In the genomic region with DNA sequence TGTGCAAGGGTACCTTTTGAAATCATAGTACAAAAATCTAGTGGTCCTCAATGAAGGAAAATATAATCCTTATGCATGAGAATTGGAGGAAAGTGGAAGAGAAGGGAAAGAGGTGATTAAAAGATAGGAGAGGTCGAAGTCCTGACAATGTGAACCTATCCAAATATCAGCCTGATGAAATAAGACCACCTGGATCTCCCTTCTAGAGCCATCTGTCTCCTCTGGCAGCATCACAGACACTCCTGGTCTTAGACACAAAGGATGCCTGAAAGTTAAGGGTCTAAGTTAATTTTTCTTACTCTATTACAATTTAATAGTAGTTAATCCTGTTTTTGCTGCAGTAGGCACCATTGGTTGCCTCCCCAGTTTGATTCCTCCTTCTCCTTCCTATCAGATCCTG, we compare ENCODE assay signal across 8 cellular contexts. TPM values are rescaled to one million over a fixed set of nuclear protein-coding genes. Genes with fewer than 3 reads are reported as not detected.
"Had no signal": no experiment of that assay in that cellular context is flagged by ENCODE, and none has a peak within 500 bp of the region (broad histone marks: within the 10 kb centered on the region; RNA-seq: fewer than 3 reads in every experiment).

No MANE protein-coding gene starts in this region.

- FAIRE-seq: G401.6, GM12878, GM12891, GM12892, GM18507, GM19239 had no signal

- DNase-seq: GDM1, GF-D8 had no signal

- H3K4me3 ChIP-seq: GM12878 had no signal

RNA-seq across cellular contexts. Expression of a gene that starts 17.3 kb away (rescaled TPM):
- total RNA-seq: GM12878 had no signal
